In genomic region chr22:48850658-48851287, GRCh38 we compare ENCODE assay signal across 18 cellular contexts.
"Had no signal": no experiment of that assay in that cellular context is flagged by ENCODE, and none has a peak within 500 bp of the region (broad histone marks: within the 10 kb centered on the region; RNA-seq: fewer than 3 reads in every experiment).

No MANE protein-coding gene starts in this region.

- ATAC-seq: Panc1 had no signal

- H3K36me3 ChIP-seq: MG63 had no signal

- DNase-seq: IMR-90, KG1, MG63, NCI-H1092, NCI-H1417 treated with DMSO at 0.1 percent for 48 hours, NCI-H146, NCI-H1694 treated with DMSO at 0.1 percent for 48 hours, NCI-H1930, NCI-H2171, NCI-H226, NCI-H446, NCI-H510A, NCI-H524 treated with DMSO at 0.1 percent for 48 hours, NCI-H82, SHP77, SK-N-SH had no signal

- H3K9me3 ChIP-seq: MG63, SK-N-SH had no signal

- H3K27ac ChIP-seq: RWPE1 had no signal

- H3K4me3 ChIP-seq: MG63 had no signal

- H3K27me3 ChIP-seq: MG63 had no signal
